ENCODE assay signal across 8 cellular contexts in genomic region chr1:59699227-59699847, GRCh38.
DNase-seq lines count a peak whose midpoint lies in the region; ATAC-seq and TF ChIP-seq lines count a peak whose summit lies in the region.

No MANE protein-coding gene starts in this region.

- DNase-seq in stimulated activated CD4-positive, alpha-beta T cell treated with anti-CD3 and anti-CD28 coated beads, Interleukin-15, amount 100 ng/mL, for 24 hours: peak; percentile 4
- no peak for DNase-seq in stimulated activated CD4-positive, alpha-beta T cell treated with anti-CD3 and anti-CD28 coated beads, Interleukin-2, amount 100 ng/mL, for 48 hours
- peak; percentile 13 for DNase-seq in NCI-H128 (lab: John Stamatoyannopoulos, UW; ENCODE audit: unreplicated experiment)
- peak; percentile 8 for DNase-seq in T follicular helper cell (ENCODE audit: low read depth)
- peak; percentile 65 for DNase-seq in fibroblast of mammary gland (ENCODE audit: low read depth)
- DNase-seq in osteoblast (ENCODE audit: insufficient read length, low spot score, missing footprints): no peak
- no peak for DNase-seq in NCI-H1048 (lab: John Stamatoyannopoulos, UW)

- H3K27me3 ChIP-seq in osteoblast (ENCODE audit: insufficient read depth, low read length): no peaks in the 10 kb centered on the region

- H3K9me3 ChIP-seq in osteoblast (ENCODE audit: low read depth, low read length): no peaks in the 10 kb centered on the region

- H2AFZ ChIP-seq in osteoblast (ENCODE audit: low read length): no peak overlapping the region

- no peaks in the 10 kb centered on the region for H4K20me1 ChIP-seq in osteoblast (ENCODE audit: insufficient read depth, low read length)

- no peak overlapping the region for H3K27ac ChIP-seq in osteoblast (ENCODE audit: low read depth, low read length)

- TF ChIP-seq CTCF in fibroblast of mammary gland (conservative IDR thresholded peaks at IDR 0.05; ENCODE audit: control insufficient read depth, insufficient read depth, low read depth, low read length) (peak; percentile 98), osteoblast (IDR thresholded peaks at IDR 0.05; ENCODE audit: extremely low read depth, low read depth, low read length) (peak; percentile 95)

- H3K4me3 ChIP-seq in fibroblast of mammary gland (ENCODE audit: control insufficient read depth, low read depth, low read length): no peak overlapping the region
- no peak overlapping the region for H3K4me3 ChIP-seq in osteoblast (ENCODE audit: insufficient read depth, low read length)

- H3K79me2 ChIP-seq in osteoblast (ENCODE audit: insufficient read depth, low read length): no peaks in the 10 kb centered on the region

- peaks cover 31% of the 10 kb centered on the region for H3K4me1 ChIP-seq in osteoblast (ENCODE audit: insufficient read depth, low read length)

- ATAC-seq in HG03175 (IDR thresholded peaks at IDR 0.05; ENCODE audit: unreplicated experiment): no peak

- no peak overlapping the region for H3K4me2 ChIP-seq in osteoblast (ENCODE audit: insufficient read depth, low read length)

- no peaks in the 10 kb centered on the region for H3K36me3 ChIP-seq in osteoblast (ENCODE audit: insufficient read depth, low read length)

Comparison
In these comparisons a context has a peak if more than half of its experiments do, and no peak if none do; other contexts are left out.
1. DNase-seq: peak in stimulated activated CD4-positive, alpha-beta T cell treated with anti-CD3 and anti-CD28 coated beads, Interleukin-15, amount 100 ng/mL, for 24 hours (single experiment), NCI-H128 (single experiment), T follicular helper cell (single experiment) and fibroblast of mammary gland (single experiment); none in stimulated activated CD4-positive, alpha-beta T cell treated with anti-CD3 and anti-CD28 coated beads, Interleukin-2, amount 100 ng/mL, for 48 hours (0 of 2), osteoblast (single experiment) and NCI-H1048 (single experiment).